In the genomic region with DNA sequence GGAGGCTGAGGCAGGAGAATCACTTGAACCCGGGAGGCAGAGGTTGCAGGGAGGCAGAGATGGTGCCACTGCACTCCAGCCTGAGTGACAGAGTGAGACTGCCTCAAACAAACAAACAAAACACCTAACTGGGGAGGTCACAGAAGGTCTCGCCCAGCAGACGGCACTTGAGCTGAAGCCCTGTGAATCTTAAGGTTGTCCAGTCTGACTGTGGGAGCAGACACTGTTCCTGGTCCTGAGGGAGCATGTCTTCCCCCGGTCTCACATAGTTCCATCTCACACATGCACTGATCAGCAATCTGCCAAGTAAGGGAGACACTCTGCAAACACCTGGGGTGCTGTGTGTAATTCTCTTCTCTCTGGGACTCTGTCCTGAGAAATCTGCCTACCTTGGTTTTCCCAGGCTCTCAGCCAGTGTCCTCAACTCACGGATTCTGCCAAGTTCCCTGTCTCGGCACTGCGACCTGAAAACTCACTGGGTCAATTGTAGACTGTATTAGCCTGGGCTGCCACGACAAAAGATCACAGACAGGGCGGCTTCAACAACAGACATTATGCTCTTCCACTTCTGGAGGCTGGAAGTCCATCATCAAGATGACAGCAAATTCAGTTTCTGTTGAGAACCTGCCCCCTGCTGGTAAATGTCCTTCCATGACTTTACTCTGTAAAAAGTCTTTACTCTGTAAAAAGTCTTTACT, we compare ENCODE assay signal across 9 cellular contexts.
DNase-seq lines count a peak whose midpoint lies in the region; ATAC-seq, FAIRE-seq and TF ChIP-seq lines count a peak whose summit lies in the region.
"Had no signal": no experiment of that assay in that cellular context is flagged by ENCODE, and none has a peak within 500 bp of the region (broad histone marks: within the 10 kb centered on the region; RNA-seq: fewer than 3 reads in every experiment).

No MANE protein-coding gene starts in this region.

- no peaks in the 10 kb centered on the region for H3K27me3 Mint-ChIP-seq in mesothelial cell of epicardium (ENCODE audit: low read depth)

- DNase-seq in AG04449 (ENCODE audit: low read depth, low spot score) (no peak), GM06990 (ENCODE audit: extremely low read depth, insufficient read length) (no peak), NCI-H526 (lab: John Stamatoyannopoulos, UW) (peak; percentile 17 to 85), GM12878 (ENCODE audit: low read depth, low spot score) (no peak), mesothelial cell of epicardium (ENCODE audit: low spot score in 2 of 2, unreplicated experiment in 2 of 2) (no peak)
- DNase-seq in activated CD8-positive, alpha-beta memory T cell treated with anti-CD3 and anti-CD28 coated beads, Interleukin-2, amount 50 U/mL, for 4 hours: no peak

- no peaks in the 10 kb centered on the region for H3K9me3 Mint-ChIP-seq in mesothelial cell of epicardium

- peak; percentile 71 for FAIRE-seq in GM12878 (lab: Jason Lieb, UNC)
- FAIRE-seq: colon had no signal

- RAD21 ChIA-PET in GM12878 (lab: Charles Lee; ENCODE audit: unreplicated experiment): interaction anchor here (0.8 to 3.9 kb wide), 6 partner anchors 8 to 644 kb away, joined by 3 to 38 read pairs (median 4); no protein-coding TSS in a partner anchor

- H3K9ac ChIP-seq in GM12878 (ENCODE audit: control insufficient read depth, insufficient read depth, low read length): no peak overlapping the region

- H3K4me3 Mint-ChIP-seq in mesothelial cell of epicardium: no peak overlapping the region

- peak; percentile 59 for TF ChIP-seq RAD21 in GM12878 (IDR thresholded peaks at IDR 0.05; ENCODE audit: insufficient read depth, low read depth, low read length)

- no peaks in the 10 kb centered on the region for H3K9me3 ChIP-seq in GM12878 (replicated peaks; ENCODE audit: control insufficient read depth, insufficient read depth, low read length)

- H3K36me3 ChIP-seq in GM06990 (ENCODE audit: control insufficient read depth, insufficient read depth, low read length): no peaks in the 10 kb centered on the region
- H3K36me3 ChIP-seq in GM12878 (ENCODE audit: control insufficient read depth in 2 of 2, insufficient read depth in 2 of 2, low read length in 1 of 2): no peaks in the 10 kb centered on the region

- no peak for TF ChIP-seq POLR2A in GM12878 (IDR thresholded peaks at IDR 0.05; ENCODE audit: low read depth, low read length)

- H3K36me3 Mint-ChIP-seq in mesothelial cell of epicardium: no peaks in the 10 kb centered on the region

- no peak for TF ChIP-seq EP300 in GM12878 (IDR thresholded peaks at IDR 0.05; ENCODE audit: borderline replicate concordance in 1 of 2, control insufficient read depth in 1 of 2, low read depth in 2 of 2, low read length in 2 of 2)

- H4K20me1 ChIP-seq in GM12878 (ENCODE audit: control insufficient read depth, insufficient read depth): no peaks in the 10 kb centered on the region

- in situ Hi-C loops in GM12878 (cut with MboI): no loop called here

- TF ChIP-seq CTCF in AG04449 (IDR thresholded peaks at IDR 0.05; ENCODE audit: insufficient read depth, low read length, missing control alignments) (peak; percentile 33), GM06990 (IDR thresholded peaks at IDR 0.05; ENCODE audit: insufficient read depth, low read length, poor library complexity, severe bottlenecking) (peak; percentile 60), GM12878 (IDR thresholded peaks at IDR 0.05 in 2 of 3, conservative IDR thresholded peaks at IDR 0.05 in 1 of 3; ENCODE audit: control insufficient read depth in 2 of 3, extremely low read depth in 1 of 3, insufficient read depth in 1 of 3, low read depth in 3 of 3, low read length in 3 of 3) (peak; percentile 49 to 58 (median 53)), mesothelial cell of epicardium (IDR thresholded peaks at IDR 0.05; ENCODE audit: unreplicated experiment) (peak; percentile 65)

- H3K27ac ChIP-seq in GM12878 (ENCODE audit: control insufficient read depth, insufficient read depth): no peak overlapping the region

- H3K27me3 ChIP-seq in GM06990 (replicated peaks; ENCODE audit: control insufficient read depth, insufficient read depth, low read length) (no peaks in the 10 kb centered on the region), GM12878 (replicated peaks in 1 of 2; ENCODE audit: control insufficient read depth in 2 of 2, insufficient read depth in 2 of 2, low read length in 1 of 2) (no peaks in the 10 kb centered on the region)

- no peak overlapping the region for H3K4me3 ChIP-seq in AG04449 (ENCODE audit: low read depth, low read length)
- no peak overlapping the region for H3K4me3 ChIP-seq in GM06990 (replicated peaks; ENCODE audit: low read depth, low read length)
- no peak overlapping the region for H3K4me3 ChIP-seq in GM12878

- peaks cover 8% of the 10 kb centered on the region for H3K4me1 ChIP-seq in GM12878 (ENCODE audit: control insufficient read depth, insufficient read depth, low read length)

- POLR2A ChIA-PET in AG04449 (lab: Yijun Ruan, JAX) (no interaction called here), GM12878 (lab: Charles Lee) (interaction anchor here (0.8 to 1.2 kb wide), 2 partner anchors 11 to 643 kb away, joined by 3 to 4 read pairs; no protein-coding TSS in a partner anchor)

- no peak overlapping the region for H3K4me2 ChIP-seq in GM12878 (ENCODE audit: control insufficient read depth, insufficient read depth)

- H2AFZ ChIP-seq in GM12878 (ENCODE audit: control insufficient read depth, low read depth, low read length): peak overlapping the region; percentile 39

- ATAC-seq in GM12878 (peak; percentile 81), GM21447 (IDR thresholded peaks at IDR 0.05; ENCODE audit: unreplicated experiment) (no peak), GM21528 (IDR thresholded peaks at IDR 0.05; ENCODE audit: low FRiP score, unreplicated experiment) (no peak)

- WGBS in GM12878 (ENCODE audit: insufficient coverage, insufficient replicate concordance, low lambda C conversion rate, missing lambda C conversion rate): 45% methylated on average over 9 of the region's 9 CpGs

- H3K27ac Mint-ChIP-seq in mesothelial cell of epicardium: peak overlapping the region; percentile 8

- CTCF ChIA-PET in AG04449 (lab: Yijun Ruan, JAX) (interaction anchor here (0.8 to 19.5 kb wide), 17 partner anchors 9 to 642 kb away, joined by 3 to 453 read pairs (median 5); no protein-coding TSS in a partner anchor), GM12878 (lab: Yijun Ruan, JAX) (interaction anchor here (1.0 to 4.4 kb wide), 18 partner anchors 9 to 643 kb away, joined by 3 to 36 read pairs (median 6); no protein-coding TSS in a partner anchor)

- SMC1A ChIA-PET in GM12878 (lab: Charles Lee; ENCODE audit: uncharacterized antibody, unreplicated experiment): interaction anchor here (0.6 to 6.1 kb wide), 13 partner anchors 12 to 644 kb away, joined by 3 to 55 read pairs (median 4); no protein-coding TSS in a partner anchor

- intact Hi-C loops in GM12878 (cut with micrococcal nuclease; ENCODE audit: unreplicated experiment): loop anchor here (1.0 kb wide), 2 partner anchors 554 to 643 kb away; no protein-coding TSS in a partner anchor

- BruUV-seq in GM12878 (replicated peaks; lab: Mats Ljungman, UMichigan): no TSS peak

- H3K79me2 ChIP-seq in GM12878 (ENCODE audit: control insufficient read depth, insufficient read depth, low read length): no peaks in the 10 kb centered on the region

- H3K4me1 Mint-ChIP-seq in mesothelial cell of epicardium: no peaks in the 10 kb centered on the region

TF ChIP-seq in GM12878, 131 proteins besides CTCF, POLR2A, EP300 and RAD21:
- 0 out of 2 replicates have a peak, but pooled peaks have one; percentile 42 for TF ChIP-seq PKNOX1 (IDR thresholded peaks at IDR 0.05)
- no peak for TF ChIP-seq SUZ12 (IDR thresholded peaks at IDR 0.05; ENCODE audit: unreplicated experiment)
- TF ChIP-seq SMC3 (IDR thresholded peaks at IDR 0.05; ENCODE audit: borderline replicate concordance, low read length): peak; percentile 56; the same call in 1 of the 2 replicates
- TF ChIP-seq, protein P1, sequence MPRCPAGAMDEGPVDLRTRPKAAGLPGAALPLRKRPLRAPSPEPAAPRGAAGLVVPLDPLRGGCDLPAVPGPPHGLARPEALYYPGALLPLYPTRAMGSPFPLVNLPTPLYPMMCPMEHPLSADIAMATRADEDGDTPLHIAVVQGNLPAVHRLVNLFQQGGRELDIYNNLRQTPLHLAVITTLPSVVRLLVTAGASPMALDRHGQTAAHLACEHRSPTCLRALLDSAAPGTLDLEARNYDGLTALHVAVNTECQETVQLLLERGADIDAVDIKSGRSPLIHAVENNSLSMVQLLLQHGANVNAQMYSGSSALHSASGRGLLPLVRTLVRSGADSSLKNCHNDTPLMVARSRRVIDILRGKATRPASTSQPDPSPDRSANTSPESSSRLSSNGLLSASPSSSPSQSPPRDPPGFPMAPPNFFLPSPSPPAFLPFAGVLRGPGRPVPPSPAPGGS (IDR thresholded peaks at IDR 0.05; ENCODE audit: borderline replicate concordance, insufficient read depth, low read depth, low read length, poor library complexity, severe bottlenecking): no peak

Comparison
In these comparisons a context has a peak if more than half of its experiments do, and no peak if none do; other contexts are left out.
1. DNase-seq: peak in NCI-H526 (2 of 2); none in AG04449 (single experiment), GM06990 (single experiment), GM12878 (single experiment), mesothelial cell of epicardium (0 of 2) and activated CD8-positive, alpha-beta memory T cell treated with anti-CD3 and anti-CD28 coated beads, Interleukin-2, amount 50 U/mL, for 4 hours (single experiment).
2. Peak in every context shown above with its lines, with median percentiles within 50 percentile points of each other: CTCF ChIP-seq.